8 cellular contexts compared by ENCODE assay signal in genomic region chr7:139118234-139118802, GRCh38. TPM values are rescaled to one million over a fixed set of nuclear protein-coding genes. Genes with fewer than 3 reads are reported as not detected.
DNase-seq lines count a peak whose midpoint lies in the region; ATAC-seq, FAIRE-seq and TF ChIP-seq lines count a peak whose summit lies in the region.

No MANE protein-coding gene starts in this region.

- no peak for TF ChIP-seq EP300 in SK-N-SH (IDR thresholded peaks at IDR 0.05; ENCODE audit: borderline replicate concordance in 1 of 2, low read depth in 1 of 2, low read length in 1 of 2)

- H3K9me2 ChIP-seq in SK-N-SH = no peaks in the 10 kb centered on the region

- peak; percentile 70 for ATAC-seq in GM18907 (IDR thresholded peaks at IDR 0.05; ENCODE audit: unreplicated experiment)
- ATAC-seq in HG03039 (IDR thresholded peaks at IDR 0.05; ENCODE audit: unreplicated experiment) = peak; percentile 75
- no peak for ATAC-seq in heart right ventricle

- CTCF ChIA-PET in SK-N-SH (lab: Yijun Ruan, JAX) = interaction anchor here (0.9 to 1.0 kb wide), 2 partner anchors 10 to 37 kb away, joined by 3 read pairs; no protein-coding TSS in a partner anchor

- H3K36me3 ChIP-seq in SK-N-SH (replicated peaks in 1 of 2; ENCODE audit: control insufficient read depth in 1 of 2, insufficient read depth in 2 of 2, low read length in 1 of 2) (no peaks in the 10 kb centered on the region), heart right ventricle (no peaks in the 10 kb centered on the region)

- DNase-seq in SK-N-SH (no peak), fibroblast of peridontal ligament (ENCODE audit: extremely low read depth) (peak; percentile 35), DMS79 treated with DMSO at 0.1 percent for 48 hours (lab: John Stamatoyannopoulos, UW) (no peak), frontal cortex (ENCODE audit: low spot score in 2 of 2) (no peak), heart right ventricle (no peak)

- H3K9ac ChIP-seq in SK-N-SH = no peak overlapping the region

- no peaks in the 10 kb centered on the region for H3K79me2 ChIP-seq in SK-N-SH (ENCODE audit: insufficient read depth)

- no peak for FAIRE-seq in frontal cortex (lab: Jason Lieb, UNC)

- H3F3A ChIP-seq in SK-N-SH (replicated peaks; ENCODE audit: insufficient read depth) = no peaks in the 10 kb centered on the region

- POLR2A ChIA-PET in SK-N-SH (lab: Yijun Ruan, JAX) = no interaction called here

- H3K4me1 ChIP-seq in SK-N-SH (ENCODE audit: control insufficient read depth in 1 of 2, insufficient read depth in 2 of 2, low read depth in 1 of 2, low read length in 1 of 2) = peaks cover 0 to 5% of the 10 kb centered on the region in 2 experiments; a peak in 1 of 4 replicates
- H3K4me1 ChIP-seq in heart right ventricle = peaks cover 0 to 19% (median 0%) of the 10 kb centered on the region in 9 donors

- no peak overlapping the region; the same call in 1 of the 2 replicates for H3K4me2 ChIP-seq in SK-N-SH

- no peak for TF ChIP-seq RAD21 in SK-N-SH (IDR thresholded peaks at IDR 0.05; ENCODE audit: low read length)

- no peaks in the 10 kb centered on the region for H3K9me3 ChIP-seq in SK-N-SH
- H3K9me3 ChIP-seq in heart right ventricle = no peaks in the 10 kb centered on the region

- WGBS in SK-N-SH (ENCODE audit: low lambda C conversion rate) = 53% methylated on average over 8 of the region's 8 CpGs
- 60 to 64% methylated on average over 8 of the region's 8 CpGs for whole genome bisulfite sequencing in heart right ventricle, 2 donors

- intact Hi-C loops in heart right ventricle (cut with DNase I) = no loop called here

- no peak overlapping the region for H3K4me3 ChIP-seq in SK-N-SH (ENCODE audit: low read depth in 2 of 2, low read length in 1 of 2)
- peak overlapping the region in 1 of 10 donors; percentile 3 for H3K4me3 ChIP-seq in heart right ventricle

- H4K20me1 ChIP-seq in SK-N-SH (ENCODE audit: insufficient read depth) = no peaks in the 10 kb centered on the region

- H3K27me3 ChIP-seq in SK-N-SH (ENCODE audit: insufficient read depth) (peaks cover 5% of the 10 kb centered on the region; the same call in 1 of the 2 replicates), heart right ventricle (peaks cover 0 to 21% (median 16%) of the 10 kb centered on the region in 7 donors)

- TF ChIP-seq CTCF in C4-2B (conservative IDR thresholded peaks at IDR 0.05) = peak; percentile 2; the same call in 1 of the 2 replicates
- TF ChIP-seq CTCF in SK-N-SH (IDR thresholded peaks at IDR 0.05) = no peak
- TF ChIP-seq CTCF in heart right ventricle (IDR thresholded peaks at IDR 0.05) = no peak

- H2AFZ ChIP-seq in SK-N-SH (ENCODE audit: low read depth) = no peak overlapping the region; the same call in 1 of the 2 replicates

- H3K27ac ChIP-seq in C4-2B (peak overlapping the region; percentile 49), SK-N-SH (ENCODE audit: low read depth in 2 of 2, low read length in 1 of 2) (no peak overlapping the region), heart right ventricle (peak overlapping the region in 1 of 10 donors; percentile 61)

TF ChIP-seq in SK-N-SH, 30 proteins besides CTCF, POLR2A, EP300 and RAD21:
- TF ChIP-seq, protein P1, sequence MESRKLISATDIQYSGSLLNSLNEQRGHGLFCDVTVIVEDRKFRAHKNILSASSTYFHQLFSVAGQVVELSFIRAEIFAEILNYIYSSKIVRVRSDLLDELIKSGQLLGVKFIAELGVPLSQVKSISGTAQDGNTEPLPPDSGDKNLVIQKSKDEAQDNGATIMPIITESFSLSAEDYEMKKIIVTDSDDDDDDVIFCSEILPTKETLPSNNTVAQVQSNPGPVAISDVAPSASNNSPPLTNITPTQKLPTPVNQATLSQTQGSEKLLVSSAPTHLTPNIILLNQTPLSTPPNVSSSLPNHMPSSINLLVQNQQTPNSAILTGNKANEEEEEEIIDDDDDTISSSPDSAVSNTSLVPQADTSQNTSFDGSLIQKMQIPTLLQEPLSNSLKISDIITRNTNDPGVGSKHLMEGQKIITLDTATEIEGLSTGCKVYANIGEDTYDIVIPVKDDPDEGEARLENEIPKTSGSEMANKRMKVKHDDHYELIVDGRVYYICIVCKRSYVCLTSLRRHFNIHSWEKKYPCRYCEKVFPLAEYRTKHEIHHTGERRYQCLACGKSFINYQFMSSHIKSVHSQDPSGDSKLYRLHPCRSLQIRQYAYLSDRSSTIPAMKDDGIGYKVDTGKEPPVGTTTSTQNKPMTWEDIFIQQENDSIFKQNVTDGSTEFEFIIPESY (IDR thresholded peaks at IDR 0.05; ENCODE audit: borderline replicate concordance, low read depth) = no peak
- TF ChIP-seq RFX5 (IDR thresholded peaks at IDR 0.05; ENCODE audit: low read length) (no peak), TCF12 (IDR thresholded peaks at IDR 0.05) (peak; percentile 75), PBX3 (IDR thresholded peaks at IDR 0.05) (peak; percentile 67), JUND (IDR thresholded peaks at IDR 0.05) (peak; percentile 84), RXRA (IDR thresholded peaks at IDR 0.05; ENCODE audit: borderline replicate concordance, low read depth) (no peak), NFIC (IDR thresholded peaks at IDR 0.05; ENCODE audit: borderline replicate concordance) (peak; percentile 42; the same call in 1 of the 2 replicates), USF1 (IDR thresholded peaks at IDR 0.05; ENCODE audit: borderline replicate concordance, low read depth) (no peak), FOSL2 (IDR thresholded peaks at IDR 0.05; ENCODE audit: borderline replicate concordance, low read depth) (peak; percentile 96), FOXJ3 (CRISPR knock-in tag; IDR thresholded peaks at IDR 0.05) (no peak)

RNA-seq across cellular contexts. Expression of gene ZC3HAV1, which starts 8.8 kb away (rescaled TPM):
- polyA plus RNA-seq in SK-N-SH (2012; rRNA removed) (11.2 and 12.4 TPM in 2 replicates), heart right ventricle (1 to 10 TPM; 2.7 to 4.3 TPM)
- 13.3 and 13.5 TPM in 2 replicates for polyA plus RNA-seq in SK-N-SH (2012; cell fraction: cytosol; rRNA removed)
- polyA plus RNA-seq in SK-N-SH (2012; cell fraction: nucleus; rRNA removed) = 7.1 and 12.6 TPM in 2 replicates
- total RNA-seq in frontal cortex (4.1 TPM), heart right ventricle (10 to 100 TPM in 1 of 10 donors, 1 to 10 TPM in 9; 4.4 to 28.3 (median 6.7) TPM)

Comparison
In these comparisons a context has a peak if more than half of its experiments do, and no peak if none do; other contexts are left out.
1. ATAC-seq: peak in GM18907 (single experiment) and HG03039 (single experiment); none in heart right ventricle (0 of 8).